Comparison of ENCODE assay signal across 8 cellular contexts in the genomic region with DNA sequence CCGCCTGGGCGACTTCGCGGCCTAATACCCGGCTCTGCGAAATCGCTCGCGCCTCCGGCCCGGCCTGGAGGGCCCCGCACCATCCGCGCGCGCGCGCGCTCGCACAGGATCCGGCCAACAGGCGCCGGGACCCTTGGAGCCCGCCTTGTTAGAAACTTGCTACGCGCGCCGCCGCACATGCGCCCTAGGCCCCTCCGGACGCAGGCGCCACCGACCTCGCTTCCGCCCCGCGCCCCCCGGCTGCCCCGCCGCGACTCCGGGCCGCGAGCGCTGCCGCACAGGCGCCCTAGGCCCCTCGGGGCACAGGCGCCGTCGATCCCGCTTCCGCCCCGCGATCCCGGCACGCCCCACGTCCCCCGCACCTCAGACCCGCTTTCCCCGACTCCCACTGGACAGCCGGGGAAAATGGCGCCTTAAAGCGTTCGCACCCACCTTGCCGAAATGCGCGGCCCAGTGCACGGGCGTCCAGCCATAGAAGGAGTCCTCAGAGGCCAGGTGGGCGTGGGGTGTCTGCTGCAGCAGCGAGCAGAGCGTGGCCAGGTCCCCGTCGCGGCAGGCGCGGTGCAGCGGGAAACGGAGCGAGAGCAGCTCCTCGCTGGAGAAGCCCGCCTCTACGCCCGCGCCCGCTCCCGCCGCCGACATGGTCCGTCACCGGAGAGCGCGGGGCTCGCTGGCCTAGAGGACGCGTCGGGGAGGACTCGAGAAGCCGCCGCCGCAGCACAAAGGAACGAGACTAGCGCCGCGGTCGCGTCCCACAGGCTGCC.
DNase-seq lines count a peak whose midpoint lies in the region; ATAC-seq and TF ChIP-seq lines count a peak whose summit lies in the region.

No MANE protein-coding gene starts in this region.

- peak overlapping the region; percentile 93 for H3K27ac Mint-ChIP-seq in central memory CD8-positive, alpha-beta T cell (ENCODE audit: low read depth)

- H3K4me1 Mint-ChIP-seq in central memory CD8-positive, alpha-beta T cell: peaks cover 49% of the 10 kb centered on the region

- DNase-seq in 8988T (peak; percentile 56), NCI-H2029 (lab: John Stamatoyannopoulos, UW) (peak; percentile 79), kidney glomerular epithelial cell (lab: John Stamatoyannopoulos, UW) (peak; percentile 27)
- peak; percentile 47 to 52 for DNase-seq in central memory CD8-positive, alpha-beta T cell (ENCODE audit: low spot score in 2 of 2)
- DNase-seq in stimulated activated CD4-positive, alpha-beta T cell treated with anti-CD3 and anti-CD28 coated beads, Interleukin-1b, Interleukin-23, amount 100 ng/mL, for 1 hour (ENCODE audit: low read depth in 2 of 2): peak; percentile 37 to 55

- no peaks in the 10 kb centered on the region for H3K27me3 Mint-ChIP-seq in central memory CD8-positive, alpha-beta T cell

- ATAC-seq in GM18505 (IDR thresholded peaks at IDR 0.05; ENCODE audit: unreplicated experiment) (peak; percentile 31), HG02885 (IDR thresholded peaks at IDR 0.05; ENCODE audit: poor library complexity, unreplicated experiment) (peak; percentile 38)
- peak; percentile 22 to 33 for ATAC-seq in activated CD4-positive, CD25-positive, alpha-beta regulatory T cell treated with anti-CD3 and anti-CD28 coated beads, Interleukin-2, amount 50 U/mL, for 24 hours
- ATAC-seq in central memory CD8-positive, alpha-beta T cell (replicated peaks; ENCODE audit: extremely low read depth, poor library complexity, severe bottlenecking): peak; percentile 38

- peak; percentile 63 for TF ChIP-seq POLR2A in GM18505 (IDR thresholded peaks at IDR 0.05; ENCODE audit: borderline replicate concordance, extremely low read depth, insufficient read depth, insufficient read length)

- no peaks in the 10 kb centered on the region for H3K9me3 Mint-ChIP-seq in central memory CD8-positive, alpha-beta T cell

- H3K4me3 Mint-ChIP-seq in central memory CD8-positive, alpha-beta T cell: peak overlapping the region; percentile 88

- peaks cover 15% of the 10 kb centered on the region for H3K36me3 Mint-ChIP-seq in central memory CD8-positive, alpha-beta T cell (ENCODE audit: insufficient read depth)

Comparison
In these comparisons a context has a peak if more than half of its experiments do, and no peak if none do; other contexts are left out.
1. Peak in every context shown above with its lines: DNase-seq and ATAC-seq.
2. DNase-seq: peak in every context shown above with its lines; median percentile 79 in NCI-H2029; 56 in 8988T; 50 in central memory CD8-positive, alpha-beta T cell; 46 in stimulated activated CD4-positive, alpha-beta T cell treated with anti-CD3 and anti-CD28 coated beads, Interleukin-1b, Interleukin-23, amount 100 ng/mL, for 1 hour; 27 in kidney glomerular epithelial cell.